Comparison of ENCODE assay signal across 8 cellular contexts in genomic region chr14:77616133-77616453, GRCh38. TPM values are rescaled to one million over a fixed set of nuclear protein-coding genes. Genes with fewer than 3 reads are reported as not detected.
DNase-seq lines count a peak whose midpoint lies in the region; ATAC-seq, FAIRE-seq and TF ChIP-seq lines count a peak whose summit lies in the region.

No MANE protein-coding gene starts in this region.

- H3K4me2 ChIP-seq in HepG2 (ENCODE audit: low read depth, low read length) = peak overlapping the region; percentile 77

- H3K4me1 ChIP-seq in adipocyte (ENCODE audit: control insufficient read depth, insufficient read depth, low read length) (peaks cover 26% of the 10 kb centered on the region), HepG2 (ENCODE audit: insufficient read depth, low read length) (peaks cover 47% of the 10 kb centered on the region), thoracic aorta (ENCODE audit: control insufficient read depth in 1 of 2, low read depth in 2 of 2) (peaks cover 2 to 15% of the 10 kb centered on the region in 2 donors)

- TF ChIP-seq EP300 in HepG2 (IDR thresholded peaks at IDR 0.05; ENCODE audit: low read depth in 2 of 2, low read length in 2 of 2) = no peak
- TF ChIP-seq EP300 in HepG2 (CRISPR knock-in tag; IDR thresholded peaks at IDR 0.05; ENCODE audit: borderline replicate concordance) = no peak

- no peaks in the 10 kb centered on the region; the same call in 1 of the 2 replicates for H4K20me1 ChIP-seq in HepG2 (ENCODE audit: insufficient read depth, low read length)

- FAIRE-seq in HepG2 (lab: Jason Lieb, UNC) (no peak), urothelium cell line (lab: Jason Lieb, UNC) (no peak)

- POLR2A ChIA-PET in HepG2 (lab: Yijun Ruan, JAX) = no interaction called here

- H3K27ac ChIP-seq in HepG2 (ENCODE audit: extremely low read length, insufficient read depth, low read length) = peak overlapping the region; percentile 43
- H3K27ac ChIP-seq in thoracic aorta = peak overlapping the region; percentile 66 to 70

- H3K36me3 ChIP-seq in adipocyte (ENCODE audit: control insufficient read depth, insufficient read depth, low read length, severe bottlenecking) (no peaks in the 10 kb centered on the region), HepG2 (replicated peaks in 1 of 2; ENCODE audit: control insufficient read depth in 1 of 2, insufficient read depth in 2 of 2, low read length in 2 of 2) (no peaks in the 10 kb centered on the region), thoracic aorta (no peaks in the 10 kb centered on the region)

- peak overlapping the region; percentile 86 for H3K9ac ChIP-seq in adipocyte (ENCODE audit: low read length)
- H3K9ac ChIP-seq in HepG2 (ENCODE audit: insufficient read depth, low read depth, low read length) = peak overlapping the region; percentile 78

- BruUV-seq in HepG2 (replicated peaks; lab: Mats Ljungman, UMichigan) = no TSS peak

- CTCF ChIA-PET in HepG2 (lab: Yijun Ruan, JAX; ENCODE audit: low intra/inter-chr PET ratio, low total read pairs) = no interaction called here

- peaks cover 40% of the 10 kb centered on the region for H3K79me2 ChIP-seq in HepG2 (ENCODE audit: insufficient read depth, low read length)

- WGBS in HepG2 (ENCODE audit: low lambda C conversion rate) = 0% methylated on average over 4 of the region's 32 CpGs

- TF ChIP-seq CTCF in HepG2 (CRISPR knock-in tag; IDR thresholded peaks at IDR 0.05) (no peak), thoracic aorta (IDR thresholded peaks at IDR 0.05) (no peak)

- H3K9me3 ChIP-seq in adipocyte (ENCODE audit: control insufficient read depth, low read length) (no peaks in the 10 kb centered on the region), HepG2 (ENCODE audit: low read length) (no peaks in the 10 kb centered on the region), thoracic aorta (no peaks in the 10 kb centered on the region)

- in situ Hi-C loops in HepG2 (cut with HindIII; ENCODE audit: extremely low pct_ligation_motif_present, low pct_unique_long_range_greater_than_20kb) = no loop called here

- no peak for TF ChIP-seq RAD21 in HepG2 (CRISPR knock-in tag; IDR thresholded peaks at IDR 0.05)

- H3K4me3 ChIP-seq in adipocyte (ENCODE audit: low read length) = peak overlapping the region; percentile 93
- peak overlapping the region; percentile 79 to 93 (median 88) for H3K4me3 ChIP-seq in HepG2 (replicated peaks in 1 of 3; ENCODE audit: insufficient read depth in 1 of 3, low read depth in 2 of 3, low read length in 3 of 3)
- peak overlapping the region; percentile 80 for H3K4me3 ChIP-seq in thoracic aorta

- H2AFZ ChIP-seq in HepG2 (ENCODE audit: low read length) = no peak overlapping the region

- TF ChIP-seq POLR2A in HepG2 (IDR thresholded peaks at IDR 0.05; ENCODE audit: insufficient read depth in 1 of 2, low read depth in 2 of 2, low read length in 2 of 2) = no peak

- intact Hi-C loops in HepG2 (cut with micrococcal nuclease; ENCODE audit: unreplicated experiment) = no loop called here

- ATAC-seq in GM18861 (IDR thresholded peaks at IDR 0.05; ENCODE audit: unreplicated experiment) = peak; percentile 1
- peak; percentile 2 for ATAC-seq in HG03139 (IDR thresholded peaks at IDR 0.05; ENCODE audit: unreplicated experiment)
- peak; percentile 45 for ATAC-seq in HepG2
- no peak for ATAC-seq in thoracic aorta (ENCODE audit: insufficient number of reproducible peaks, low FRiP score, low read depth)

- no peak for DNase-seq in adipocyte (ENCODE audit: low read depth)
- DNase-seq in HepG2 (ENCODE audit: low spot score) = no peak
- no peak for DNase-seq in thoracic aorta (ENCODE audit: low spot score)
- DNase-seq in COLO668 (lab: John Stamatoyannopoulos, UW; ENCODE audit: unreplicated experiment) = no peak
- no peak for DNase-seq in urothelium cell line (ENCODE audit: low spot score)
- DNase-seq in activated gamma-delta T cell (lab: John Stamatoyannopoulos, UW) = no peak

- H3K27me3 ChIP-seq in adipocyte (replicated peaks; ENCODE audit: control insufficient read depth, insufficient read depth, low read length) (no peaks in the 10 kb centered on the region), HepG2 (ENCODE audit: control insufficient read depth in 1 of 2, insufficient read depth in 2 of 2, low read length in 2 of 2) (no peaks in the 10 kb centered on the region; a peak in 1 of 5 replicates), thoracic aorta (replicated peaks; ENCODE audit: insufficient read depth) (no peaks in the 10 kb centered on the region)

TF ChIP-seq in HepG2, 621 proteins besides CTCF, POLR2A, EP300 and RAD21:
- TF ChIP-seq RELA (CRISPR knock-in tag; IDR thresholded peaks at IDR 0.05) (no peak), NCOR1 (IDR thresholded peaks at IDR 0.05; ENCODE audit: borderline replicate concordance, low read length) (no peak), GTF2F1 (IDR thresholded peaks at IDR 0.05; ENCODE audit: low read length) (no peak), ZNF577 (CRISPR knock-in tag; IDR thresholded peaks at IDR 0.05; ENCODE audit: borderline replicate concordance, low read depth) (no peak), ZNF12 (CRISPR knock-in tag; IDR thresholded peaks at IDR 0.05) (no peak), MTF2 (CRISPR knock-in tag; IDR thresholded peaks at IDR 0.05; ENCODE audit: borderline replicate concordance) (0 out of 2 replicates have a peak, but pooled peaks have one; percentile 1), FOSL1 (CRISPR knock-in tag; IDR thresholded peaks at IDR 0.05; ENCODE audit: borderline replicate concordance) (no peak), SRY (CRISPR knock-in tag; IDR thresholded peaks at IDR 0.05) (no peak), THAP8 (CRISPR knock-in tag; IDR thresholded peaks at IDR 0.05; ENCODE audit: borderline replicate concordance) (0 out of 2 replicates have a peak, but pooled peaks have one; percentile 12), ZNF333 (CRISPR knock-in tag; IDR thresholded peaks at IDR 0.05; ENCODE audit: borderline replicate concordance) (0 out of 2 replicates have a peak, but pooled peaks have one; percentile 47), EEA1 (CRISPR knock-in tag; IDR thresholded peaks at IDR 0.05; ENCODE audit: borderline replicate concordance) (no peak), RBM22 (optimal IDR thresholded peaks at IDR 0.05; ENCODE audit: low read length) (no peak)

RNA-seq across cellular contexts. Expression of gene SPTLC2, which starts 0.3 kb away (rescaled TPM):
- total RNA-seq in HepG2 (2016; rRNA removed; fragmentation: Illumina TruSeq; extraction: Trizol) (15.1 and 17.5 TPM in 2 replicates), thoracic aorta (10 to 100 TPM; 22.6 to 25.3 TPM)
- total RNA-seq in HepG2 (2016; cell fraction: cytosol; rRNA removed; fragmentation: Illumina TruSeq; extraction: Trizol; ENCODE audit: low read depth) = 2.4 and 4.6 TPM in 2 replicates
- 11.9 and 16.4 TPM in 2 replicates for total RNA-seq in HepG2 (2016; cell fraction: insoluble cytoplasmic fraction; rRNA removed; fragmentation: Illumina TruSeq; extraction: Trizol)
- total RNA-seq in HepG2 (2016; cell fraction: membrane; rRNA removed; fragmentation: Illumina TruSeq; extraction: Trizol) = 3.3 and 3.6 TPM in 2 replicates
- total RNA-seq in HepG2 (2016; cell fraction: nucleus; rRNA removed; fragmentation: Illumina TruSeq; extraction: Trizol) = 21.8 and 22.9 TPM in 2 replicates
- 11.2 and 17.4 TPM in 2 replicates for polyA plus RNA-seq in HepG2 (2011; rRNA removed)
- polyA plus RNA-seq in HepG2 (2011; cell fraction: cytosol; rRNA removed) = 7.6 and 8.0 TPM in 2 replicates
- 2.6 and 4.9 TPM in 2 replicates for polyA plus RNA-seq in HepG2 (2011; cell fraction: nucleus; rRNA removed)
- 10.4 and 11.4 TPM in 2 replicates for polyA plus RNA-seq in HepG2 (2012)
- 0.88 and 1.1 TPM in 2 replicates for polyA plus RNA-seq in HepG2 (2016; cell fraction: cytosol; fragmentation: Illumina TruSeq; extraction: Trizol; ENCODE audit: low read depth)
- polyA plus RNA-seq in HepG2 (2016; cell fraction: insoluble cytoplasmic fraction; fragmentation: Illumina TruSeq; extraction: Trizol; ENCODE audit: low read depth) = 7.2 and 8.9 TPM in 2 replicates
- 1.3 and 2.0 TPM in 2 replicates for polyA plus RNA-seq in HepG2 (2016; cell fraction: membrane; fragmentation: Illumina TruSeq; extraction: Trizol; ENCODE audit: low read depth)
- polyA plus RNA-seq in HepG2 (2016; cell fraction: nucleus; fragmentation: Illumina TruSeq; extraction: Trizol; ENCODE audit: insufficient read depth, low read depth) = 19.4 and 29.7 TPM in 2 replicates
- polyA minus RNA-seq in HepG2 (2011; rRNA and poly(A)+ RNA removed; ENCODE audit: low replicate concordance) = 8.2 and 23.4 TPM in 2 replicates
- 8.0 and 18.2 TPM in 2 replicates for polyA minus RNA-seq in HepG2 (2011; cell fraction: cytosol; rRNA and poly(A)+ RNA removed)
- polyA minus RNA-seq in HepG2 (2011; cell fraction: nucleus; rRNA and poly(A)+ RNA removed) = 9.4 and 11.9 TPM in 2 replicates
